Comparison of ENCODE assay signal across 1 cellular context in genomic region chr14:102922490-102923200, GRCh38.
TF ChIP-seq lines count a peak whose summit lies in the region.

TSS of gene AMN (plus strand) at chr14:102922663. CDS start at chr14:102922689, 26 bp downstream.

TF ChIP-seq in HepG2, 621 proteins besides CTCF, POLR2A, EP300 and RAD21 (continued from another document and continues in another):
- TF ChIP-seq ZHX2 (IDR thresholded peaks at IDR 0.05; ENCODE audit: low read depth) (no peak), ZHX2 (CRISPR knock-in tag; IDR thresholded peaks at IDR 0.05; ENCODE audit: borderline replicate concordance) (no peak), IRF1 (CRISPR knock-in tag; IDR thresholded peaks at IDR 0.05; ENCODE audit: low read depth) (no peak), DR1 (CRISPR knock-in tag; IDR thresholded peaks at IDR 0.05) (peak; percentile 47; the same call in 1 of the 2 replicates), USF2 (IDR thresholded peaks at IDR 0.05; ENCODE audit: low read depth, low read length) (peak; percentile 69; the same call in 1 of the 2 replicates), USF2 (CRISPR knock-in tag; IDR thresholded peaks at IDR 0.05; ENCODE audit: borderline replicate concordance) (peak; percentile 94), ZNF275 (CRISPR knock-in tag; IDR thresholded peaks at IDR 0.05; ENCODE audit: borderline replicate concordance) (0 out of 2 replicates have a peak, but pooled peaks have one; percentile 41), ZBTB3 (CRISPR knock-in tag; IDR thresholded peaks at IDR 0.05; ENCODE audit: borderline replicate concordance, low read depth) (no peak), TP53 (CRISPR knock-in tag; conservative IDR thresholded peaks at IDR 0.05) (no peak), AKNA (CRISPR knock-in tag; IDR thresholded peaks at IDR 0.05; ENCODE audit: borderline replicate concordance) (no peak), ZNF138 (CRISPR knock-in tag; IDR thresholded peaks at IDR 0.05; ENCODE audit: low read depth) (no peak; the same call in 1 of the 2 replicates), ZNF574 (CRISPR knock-in tag; IDR thresholded peaks at IDR 0.05) (peak; percentile 81), THAP7 (CRISPR knock-in tag; IDR thresholded peaks at IDR 0.05) (no peak), ZNF264 (CRISPR knock-in tag; IDR thresholded peaks at IDR 0.05) (peak; percentile 58), SNAI1 (CRISPR knock-in tag; IDR thresholded peaks at IDR 0.05; ENCODE audit: borderline replicate concordance) (no peak), SALL2 (CRISPR knock-in tag; IDR thresholded peaks at IDR 0.05) (peak; percentile 53; the same call in 1 of the 2 replicates), CAMTA2 (CRISPR knock-in tag; IDR thresholded peaks at IDR 0.05; ENCODE audit: borderline replicate concordance) (no peak), ZZZ3 (CRISPR knock-in tag; IDR thresholded peaks at IDR 0.05; ENCODE audit: borderline replicate concordance) (no peak), SNRNP70 (IDR thresholded peaks at IDR 0.05; ENCODE audit: low read depth, low read length) (no peak), KLF16 (CRISPR knock-in tag; IDR thresholded peaks at IDR 0.05) (peak in 1 of 2 experiments; percentile 80; a peak in 2 of 4 replicates), ZNF7 (CRISPR knock-in tag; IDR thresholded peaks at IDR 0.05) (no peak), IKZF5 (CRISPR knock-in tag; IDR thresholded peaks at IDR 0.05) (peak; percentile 82; the same call in 1 of the 2 replicates), FOXK1 (CRISPR knock-in tag; IDR thresholded peaks at IDR 0.05; ENCODE audit: borderline replicate concordance, low read depth) (0 out of 2 replicates have a peak, but pooled peaks have one; percentile 28), ATF1 (CRISPR knock-in tag; IDR thresholded peaks at IDR 0.05) (no peak), ZNF276 (CRISPR knock-in tag; IDR thresholded peaks at IDR 0.05; ENCODE audit: low read depth) (no peak; the same call in 1 of the 2 replicates), HOXA3 (CRISPR knock-in tag; IDR thresholded peaks at IDR 0.05) (peak; percentile 67), NR2F2 (IDR thresholded peaks at IDR 0.05; ENCODE audit: borderline replicate concordance, low read depth) (peak; percentile 36; the same call in 1 of the 2 replicates)
